12 cellular contexts compared by ENCODE assay signal in the genomic region with DNA sequence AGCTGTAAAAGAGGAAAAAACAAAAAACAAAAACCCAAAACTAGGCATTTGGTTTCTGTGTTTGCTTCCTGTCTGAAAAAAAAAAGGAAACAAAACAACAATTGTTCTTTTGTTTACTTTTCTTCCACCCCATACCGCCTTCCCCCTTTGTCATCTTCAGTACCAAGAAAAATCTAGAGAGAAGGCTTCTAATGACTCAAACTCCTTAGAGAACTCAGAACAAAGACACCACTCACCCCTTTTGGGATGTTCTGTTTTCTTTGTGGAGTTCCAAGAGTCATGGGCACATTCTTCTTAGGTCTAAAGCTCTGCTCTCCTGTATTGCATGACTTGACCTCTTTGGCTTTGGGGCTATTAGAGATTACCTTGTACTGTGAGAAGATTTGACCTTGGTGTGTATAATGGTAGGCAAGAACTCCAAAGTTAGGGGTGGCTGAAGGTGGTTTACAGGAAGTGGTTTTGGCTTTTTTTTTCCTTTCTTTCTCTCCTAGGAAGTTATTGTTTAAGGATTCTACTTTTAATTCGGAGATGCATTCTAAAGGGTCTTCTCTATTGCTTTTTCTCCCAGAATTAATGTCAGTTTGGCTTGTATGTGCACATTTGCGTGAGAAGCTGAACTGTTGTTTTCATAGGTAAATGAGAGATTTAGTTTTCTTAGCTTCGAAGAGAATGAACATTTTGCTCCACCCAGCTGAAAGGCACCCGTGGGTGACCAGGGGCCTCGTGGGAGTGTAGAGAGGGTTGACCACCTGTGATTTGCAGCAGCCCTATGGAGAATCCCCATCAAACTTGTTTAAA. TPM values are rescaled to one million over a fixed set of nuclear protein-coding genes. Genes with fewer than 3 reads are reported as not detected.
DNase-seq lines count a peak whose midpoint lies in the region; ATAC-seq lines count a peak whose summit lies in the region.
"Had no signal": no experiment of that assay in that cellular context is flagged by ENCODE, and none has a peak within 500 bp of the region (broad histone marks: within the 10 kb centered on the region; RNA-seq: fewer than 3 reads in every experiment).

No MANE protein-coding gene starts in this region.

- H3K4me1 Mint-ChIP-seq in stimulated activated memory B cell treated with anti-CD40 and anti-IgM and Interleukin-4, amounts not matched to agents 10 μg/mL and 1 μg/mL and 100 μg/mL, for 72 hours = peaks cover 26% of the 10 kb centered on the region

- DNase-seq in middle frontal gyrus (ENCODE audit: extremely low spot score, low spot score) (no peak), DMS79 (lab: John Stamatoyannopoulos, UW) (no peak), HT-29 (ENCODE audit: low spot score) (no peak)
- DNase-seq: activated effector memory CD4-positive, alpha-beta T cell treated with anti-CD3 and anti-CD28 coated beads, Interleukin-2, amount 50 U/mL, for 16 hours; cerebellar nuclear complex; gastrocnemius medialis; NCI-H1436 treated with DMSO at 0.1 percent for 48 hours; right cardiac atrium had no signal

- H3K27ac Mint-ChIP-seq in stimulated activated memory B cell treated with anti-CD40 and anti-IgM and Interleukin-4, amounts not matched to agents 10 μg/mL and 1 μg/mL and 100 μg/mL, for 72 hours = peak overlapping the region; percentile 95

- peak overlapping the region; percentile 78 for H3K4me3 Mint-ChIP-seq in stimulated activated memory B cell treated with anti-CD40 and anti-IgM and Interleukin-4, amounts not matched to agents 10 μg/mL and 1 μg/mL and 100 μg/mL, for 72 hours

- H3K9me3 Mint-ChIP-seq in stimulated activated memory B cell treated with anti-CD40 and anti-IgM and Interleukin-4, amounts not matched to agents 10 μg/mL and 1 μg/mL and 100 μg/mL, for 72 hours = peaks cover 7% of the 10 kb centered on the region

- peaks cover 1% of the 10 kb centered on the region for H3K36me3 Mint-ChIP-seq in stimulated activated memory B cell treated with anti-CD40 and anti-IgM and Interleukin-4, amounts not matched to agents 10 μg/mL and 1 μg/mL and 100 μg/mL, for 72 hours

- peak; percentile 52 for ATAC-seq in GM19328 (IDR thresholded peaks at IDR 0.05; ENCODE audit: unreplicated experiment)
- peak; percentile 40 for ATAC-seq in HG02678 (IDR thresholded peaks at IDR 0.05; ENCODE audit: unreplicated experiment)
- peak; percentile 31 for ATAC-seq in HG03457 (IDR thresholded peaks at IDR 0.05; ENCODE audit: unreplicated experiment)
- peak; percentile 61 for ATAC-seq in stimulated activated memory B cell treated with anti-CD40 and anti-IgM and Interleukin-4, amounts not matched to agents 10 μg/mL and 1 μg/mL and 100 μg/mL, for 72 hours
- ATAC-seq: gastrocnemius medialis, right cardiac atrium had no signal

- H3K27me3 Mint-ChIP-seq in stimulated activated memory B cell treated with anti-CD40 and anti-IgM and Interleukin-4, amounts not matched to agents 10 μg/mL and 1 μg/mL and 100 μg/mL, for 72 hours = no peaks in the 10 kb centered on the region

RNA-seq across cellular contexts. Expression of gene ZBTB20, which starts 39.5 kb away (rescaled TPM):
- 7.9 and 11.0 TPM in 2 replicates for total RNA-seq in HT-29 (2014; rRNA removed; shearing (Covaris generic))
